ENCODE assay signal across 29 cellular contexts in genomic region chr12:108094250-108094649, GRCh38.
"Had no signal": no experiment of that assay in that cellular context is flagged by ENCODE, and none has a peak within 500 bp of the region (broad histone marks: within the 10 kb centered on the region; RNA-seq: fewer than 3 reads in every experiment).

No MANE protein-coding gene starts in this region.

- H3K36me3 Mint-ChIP-seq: stimulated activated effector memory CD8-positive, alpha-beta T cell treated with anti-CD3 and anti-CD28 coated beads, Interleukin-12 subunit alpha, Interleukin-12 subunit beta, amount 100 ng/mL, for 72 hours; stimulated activated memory B cell treated with anti-CD40 and anti-IgM and Interleukin-4, amounts not matched to agents 10 μg/mL and 1 μg/mL and 100 μg/mL, for 72 hours; stimulated activated naive B cell treated with anti-CD40 and anti-IgM and Interleukin-4, amounts not matched to agents 10 μg/mL and 1 μg/mL and 100 μg/mL, for 72 hours; type B pancreatic cell had no signal

- H3K4me1 Mint-ChIP-seq: stimulated activated effector memory CD8-positive, alpha-beta T cell treated with anti-CD3 and anti-CD28 coated beads, Interleukin-12 subunit alpha, Interleukin-12 subunit beta, amount 100 ng/mL, for 72 hours; stimulated activated memory B cell treated with anti-CD40 and anti-IgM and Interleukin-4, amounts not matched to agents 10 μg/mL and 1 μg/mL and 100 μg/mL, for 72 hours; stimulated activated naive B cell treated with anti-CD40 and anti-IgM and Interleukin-4, amounts not matched to agents 10 μg/mL and 1 μg/mL and 100 μg/mL, for 72 hours; stimulated activated naive CD8-positive, alpha-beta T cell treated with anti-CD3 and anti-CD28 coated beads, Interleukin-15, amount 100 ng/mL, for 72 hours had no signal

- H3K27me3 ChIP-seq: testis, thyroid gland, tibial nerve, transverse colon, upper lobe of left lung, uterus, vagina had no signal

- H3K27ac Mint-ChIP-seq: stimulated activated effector memory CD8-positive, alpha-beta T cell treated with anti-CD3 and anti-CD28 coated beads, Interleukin-12 subunit alpha, Interleukin-12 subunit beta, amount 100 ng/mL, for 72 hours; stimulated activated memory B cell treated with anti-CD40 and anti-IgM and Interleukin-4, amounts not matched to agents 10 μg/mL and 1 μg/mL and 100 μg/mL, for 72 hours; stimulated activated naive B cell treated with anti-CD40 and anti-IgM and Interleukin-4, amounts not matched to agents 10 μg/mL and 1 μg/mL and 100 μg/mL, for 72 hours; stimulated activated naive CD8-positive, alpha-beta T cell treated with anti-CD3 and anti-CD28 coated beads, Interleukin-15, amount 100 ng/mL, for 72 hours; stimulated activated naive CD8-positive, alpha-beta T cell treated with anti-CD3 and anti-CD28 coated beads, Interleukin-15, Interleukin-2, amounts not matched to agents 100 ng/mL and 50 ng/mL, for 24 hours; type B pancreatic cell had no signal

- FAIRE-seq: urothelium cell line had no signal

- H3K9me3 ChIP-seq: suprapubic skin, testis, thoracic aorta, thyroid gland, tibial artery, transverse colon, upper lobe of left lung, upper lobe of right lung, uterus, vagina had no signal

- H3K4me3 Mint-ChIP-seq: stimulated activated effector memory CD8-positive, alpha-beta T cell treated with anti-CD3 and anti-CD28 coated beads, Interleukin-12 subunit alpha, Interleukin-12 subunit beta, amount 100 ng/mL, for 72 hours; stimulated activated memory B cell treated with anti-CD40 and anti-IgM and Interleukin-4, amounts not matched to agents 10 μg/mL and 1 μg/mL and 100 μg/mL, for 72 hours; stimulated activated naive B cell treated with anti-CD40 and anti-IgM and Interleukin-4, amounts not matched to agents 10 μg/mL and 1 μg/mL and 100 μg/mL, for 72 hours; stimulated activated naive CD8-positive, alpha-beta T cell treated with anti-CD3 and anti-CD28 coated beads, Interleukin-15, amount 100 ng/mL, for 72 hours; stimulated activated naive CD8-positive, alpha-beta T cell treated with anti-CD3 and anti-CD28 coated beads, Interleukin-15, Interleukin-2, amounts not matched to agents 100 ng/mL and 50 ng/mL, for 24 hours; type B pancreatic cell had no signal

- H3K27ac ChIP-seq: stomach, suprapubic skin, testis, thoracic aorta, thyroid gland, tibial artery, transverse colon, upper lobe of left lung, upper lobe of right lung, uterus had no signal

- H3K4me1 ChIP-seq: stomach, testis, tibial artery, transverse colon, upper lobe of left lung, upper lobe of right lung, uterus had no signal

- DNase-seq: stimulated activated CD4-positive, alpha-beta T cell treated with anti-CD3 and anti-CD28 coated beads, Interleukin-2, amount 100 ng/mL, for 48 hours; stimulated activated CD4-positive, alpha-beta T cell treated with anti-CD3 and anti-CD28 coated beads, Interleukin-4, amount 100 ng/mL, for 1 hour; stimulated activated CD4-positive, alpha-beta T cell treated with anti-CD3 and anti-CD28 coated beads, Interleukin-4, amount 100 ng/mL, for 24 hours; stimulated activated CD4-positive, alpha-beta T cell treated with anti-CD3 and anti-CD28 coated beads, Interleukin-4, amount 100 ng/mL, for 4 hours; stimulated activated CD8-positive, alpha-beta memory T cell treated with anti-CD3 and anti-CD28 coated beads, Interleukin-4, amount 100 ng/mL, for 48 hours; stimulated activated naive B cell treated with anti-CD40 and anti-IgM and Interleukin-4, amounts not matched to agents 10 μg/mL and 1 μg/mL and 100 μg/mL, for 72 hours; stimulated activated naive CD4-positive, alpha-beta T cell; stimulated activated naive CD4-positive, alpha-beta T cell treated with Interleukin-2 at 50 U/mL for 16 hours; stimulated activated naive CD8-positive, alpha-beta T cell treated with anti-CD3 and anti-CD28 coated beads, Interleukin-15, amount 100 ng/mL, for 72 hours; stimulated activated naive CD8-positive, alpha-beta T cell treated with anti-CD3 and anti-CD28 coated beads, Interleukin-15, Interleukin-2, amounts not matched to agents 100 U/mL and 50 U/mL, for 24 hours; stomach; substantia nigra; testis; thyroid gland; tibial artery; transverse colon; trophoblast cell; upper lobe of left lung; upper lobe of right lung; uterus had no signal

- H3K4me3 ChIP-seq: stomach, suprapubic skin, testis, thoracic aorta, thyroid gland, tibial artery, tibial nerve, transverse colon, upper lobe of left lung, upper lobe of right lung, uterus, vagina had no signal

- ATAC-seq: stimulated activated effector memory CD8-positive, alpha-beta T cell treated with anti-CD3 and anti-CD28 coated beads, Interleukin-12 subunit alpha, Interleukin-12 subunit beta, amount 100 ng/mL, for 72 hours; stimulated activated memory B cell treated with anti-CD40 and anti-IgM and Interleukin-4, amounts not matched to agents 10 μg/mL and 1 μg/mL and 100 μg/mL, for 72 hours; stimulated activated naive B cell treated with anti-CD40 and anti-IgM and Interleukin-4, amounts not matched to agents 10 μg/mL and 1 μg/mL and 100 μg/mL, for 72 hours; stimulated activated naive CD8-positive, alpha-beta T cell treated with anti-CD3 and anti-CD28 coated beads, Interleukin-15, amount 100 ng/mL, for 72 hours; stimulated activated naive CD8-positive, alpha-beta T cell treated with anti-CD3 and anti-CD28 coated beads, Interleukin-15, Interleukin-2, amounts not matched to agents 100 U/mL and 50 U/mL, for 24 hours; upper lobe of right lung had no signal

- H3K36me3 ChIP-seq: stomach, suprapubic skin, thoracic aorta, thyroid gland, tibial artery, tibial nerve, transverse colon, upper lobe of left lung, upper lobe of right lung, uterus, vagina had no signal

- H3K9me3 Mint-ChIP-seq: stimulated activated naive CD8-positive, alpha-beta T cell treated with anti-CD3 and anti-CD28 coated beads, Interleukin-15, amount 100 ng/mL, for 72 hours; type B pancreatic cell had no signal
